Comparison of ENCODE assay signal across 9 cellular contexts in genomic region chr9:37293664-37294524, GRCh38.
A peak's percentile ranks its signal among the peaks of the same experiment; 100 is the strongest.
DNase-seq lines count a peak whose midpoint lies in the region; ATAC-seq, FAIRE-seq and TF ChIP-seq lines count a peak whose summit lies in the region.
"Had no signal": no experiment of that assay in that cellular context is flagged by ENCODE, and none has a peak within 500 bp of the region (broad histone marks: within the 10 kb centered on the region; RNA-seq: fewer than 3 reads in every experiment).

No MANE protein-coding gene starts in this region.

- ATAC-seq in heart right ventricle (peak in 6 of 8 donors; percentile 22 to 53 (median 38)), Right ventricle myocardium superior (ENCODE audit: poor library complexity) (no peak), HG02981 (IDR thresholded peaks at IDR 0.05; ENCODE audit: unreplicated experiment) (peak; percentile 58), T-helper 17 cell (peak; percentile 20)

- peaks cover 40% of the 10 kb centered on the region for H3K4me1 Mint-ChIP-seq in T-helper 17 cell
- H3K4me1 Mint-ChIP-seq in activated CD4-positive, alpha-beta T cell treated with anti-CD3 and anti-CD28 coated beads, Interleukin-2, amount 10 ng/mL, durations not matched to agents 24 days and 14 days: peaks cover 42% of the 10 kb centered on the region

- H3K4me1 ChIP-seq in heart right ventricle (peaks cover 0 to 41% (median 26%) of the 10 kb centered on the region in 9 donors), tibial nerve (peaks cover 0 to 47% (median 24%) of the 10 kb centered on the region in 4 donors)

- no peaks in the 10 kb centered on the region for H3K9me3 ChIP-seq in heart right ventricle
- no peaks in the 10 kb centered on the region for H3K9me3 ChIP-seq in T-helper 17 cell (ENCODE audit: control insufficient read depth, low read length, poor library complexity, severe bottlenecking)
- H3K9me3 ChIP-seq in tibial nerve: no peaks in the 10 kb centered on the region

- no peak overlapping the region for H3K27ac ChIP-seq in heart right ventricle
- H3K27ac ChIP-seq in tibial nerve: peak overlapping the region in 3 of 4 donors; percentile 2 to 75 (median 46)

- TF ChIP-seq EP300 in tibial nerve (IDR thresholded peaks at IDR 0.05): no peak

- DNase-seq in heart right ventricle (no peak), Right ventricle myocardium superior (no peak), T-helper 17 cell (no peak), tibial nerve (ENCODE audit: low spot score in 2 of 2) (no peak), RCC 7860 (ENCODE audit: low spot score) (no peak), RPMI8226 (no peak)
- no peak for DNase-seq in activated CD4-positive, alpha-beta T cell treated with anti-CD3 and anti-CD28 coated beads, Interleukin-2, amount 10 ng/mL, durations not matched to agents 24 days and 14 days
- DNase-seq: GDM1 had no signal

- TF ChIP-seq POLR2A in tibial nerve (IDR thresholded peaks at IDR 0.05): no peak

- H3K27me3 ChIP-seq in heart right ventricle: no peaks in the 10 kb centered on the region
- no peaks in the 10 kb centered on the region for H3K27me3 ChIP-seq in tibial nerve

- TF ChIP-seq CTCF in heart right ventricle (IDR thresholded peaks at IDR 0.05) (no peak), tibial nerve (IDR thresholded peaks at IDR 0.05) (no peak)

- H3K27me3 Mint-ChIP-seq in T-helper 17 cell: no peaks in the 10 kb centered on the region
- no peaks in the 10 kb centered on the region for H3K27me3 Mint-ChIP-seq in activated CD4-positive, alpha-beta T cell treated with anti-CD3 and anti-CD28 coated beads, Interleukin-2, amount 10 ng/mL, durations not matched to agents 24 days and 14 days

- no peak overlapping the region for H3K27ac Mint-ChIP-seq in T-helper 17 cell
- H3K27ac Mint-ChIP-seq in activated CD4-positive, alpha-beta T cell treated with anti-CD3 and anti-CD28 coated beads, Interleukin-2, amount 10 ng/mL, durations not matched to agents 24 days and 14 days: no peak overlapping the region

- H3K36me3 ChIP-seq in heart right ventricle (no peaks in the 10 kb centered on the region), tibial nerve (no peaks in the 10 kb centered on the region)

- 61 to 68% methylated on average over 3 of the region's 3 CpGs for WGBS in heart right ventricle, 2 donors
- WGBS in tibial nerve, 2 donors: 42 to 44% methylated on average over 3 of the region's 3 CpGs

- FAIRE-seq in RCC 7860 (lab: Jason Lieb, UNC): no peak

- no peak overlapping the region for H3K4me3 ChIP-seq in heart right ventricle
- H3K4me3 ChIP-seq in tibial nerve: no peak overlapping the region

- peaks cover 10% of the 10 kb centered on the region for H3K9me3 Mint-ChIP-seq in activated CD4-positive, alpha-beta T cell treated with anti-CD3 and anti-CD28 coated beads, Interleukin-2, amount 10 ng/mL, durations not matched to agents 24 days and 14 days

- intact Hi-C loops in heart right ventricle (cut with DNase I) (no loop called here), Right ventricle myocardium superior (cut with DNase I) (no loop called here)
- intact Hi-C loops in activated CD4-positive, alpha-beta T cell treated with anti-CD3 and anti-CD28 coated beads, Interleukin-2, amount 10 ng/mL, durations not matched to agents 24 days and 14 days (cut with micrococcal nuclease): loop anchor here (5.0 kb wide), 2 partner anchors 107 to 1037 kb away; partner anchors contain the start of gene GNE

- H3K4me3 Mint-ChIP-seq in T-helper 17 cell: no peak overlapping the region
- H3K4me3 Mint-ChIP-seq in activated CD4-positive, alpha-beta T cell treated with anti-CD3 and anti-CD28 coated beads, Interleukin-2, amount 10 ng/mL, durations not matched to agents 24 days and 14 days: no peak overlapping the region

- peaks cover 2% of the 10 kb centered on the region for H3K36me3 Mint-ChIP-seq in T-helper 17 cell (ENCODE audit: low read depth)
- H3K36me3 Mint-ChIP-seq in activated CD4-positive, alpha-beta T cell treated with anti-CD3 and anti-CD28 coated beads, Interleukin-2, amount 10 ng/mL, durations not matched to agents 24 days and 14 days (ENCODE audit: low read depth): peaks cover 15% of the 10 kb centered on the region

Comparison
In these comparisons a context has a peak if more than half of its experiments do, and no peak if none do; other contexts are left out.
1. H3K27ac ChIP-seq: peak in tibial nerve (3 of 4); none in heart right ventricle (0 of 10).